In genomic region chr7:19900118-19900517, GRCh38 we compare ENCODE assay signal across 22 cellular contexts.
DNase-seq lines count a peak whose midpoint lies in the region; ATAC-seq, FAIRE-seq and TF ChIP-seq lines count a peak whose summit lies in the region.
"Had no signal": no experiment of that assay in that cellular context is flagged by ENCODE, and none has a peak within 500 bp of the region (broad histone marks: within the 10 kb centered on the region; RNA-seq: fewer than 3 reads in every experiment).

No MANE protein-coding gene starts in this region.

- no peaks in the 10 kb centered on the region for H3K79me2 ChIP-seq in ACC112 (ENCODE audit: control insufficient read depth, insufficient read depth, low read length, unreplicated experiment)

- peaks cover 10% of the 10 kb centered on the region for H3K4me1 ChIP-seq in ACC112 (ENCODE audit: control insufficient read depth, insufficient read depth, low read length, unreplicated experiment)
- peaks cover 6% of the 10 kb centered on the region for H3K4me1 ChIP-seq in endocrine pancreas (ENCODE audit: control insufficient read depth, insufficient read depth, low read length)
- H3K4me1 ChIP-seq: BE2C had no signal

- TF ChIP-seq POLR2A in H54 (IDR thresholded peaks at IDR 0.05; ENCODE audit: low read depth, low read length): no peak

- peak overlapping the region; percentile 39 for H3K27ac ChIP-seq in ACC112 (ENCODE audit: low read depth, low read length)
- H3K27ac ChIP-seq: HL-60, KMS-11 had no signal

- FAIRE-seq in H54 (lab: Jason Lieb, UNC): peak; percentile 6
- FAIRE-seq: D721Med had no signal

- DNase-seq in H54 (ENCODE audit: insufficient read length, low spot score) (no peak), renal cortical epithelial cell (ENCODE audit: low read depth) (peak; percentile 30), anterior cingulate cortex (lab: John Stamatoyannopoulos, UW) (no peak), pons (ENCODE audit: low spot score) (no peak)
- DNase-seq in activated CD4-positive, CD25-positive, alpha-beta regulatory T cell treated with anti-CD3 and anti-CD28 coated beads, Interleukin-2, amount 50 U/mL, for 72 hours: no peak
- DNase-seq: 8988T; ACHN; BE2C; C1 segment of cervical spinal cord; CD4-positive, CD25-positive, alpha-beta regulatory T cell; CD8-positive, alpha-beta memory T cell; COR-L47; DMS79 treated with DMSO at 0.1 percent for 48 hours; GF-D8; H7 had no signal

- no peaks in the 10 kb centered on the region for H3K36me3 ChIP-seq in ACC112 (ENCODE audit: insufficient read depth, low read length)
- no peaks in the 10 kb centered on the region for H3K36me3 ChIP-seq in endocrine pancreas (ENCODE audit: control insufficient read depth, insufficient read depth, low read length)
- H3K36me3 ChIP-seq: BE2C had no signal

- H3K9ac ChIP-seq in endocrine pancreas (ENCODE audit: control insufficient read depth, insufficient read depth, low read length): no peak overlapping the region
- H3K9ac ChIP-seq: KMS-11 had no signal

- H3K4me3 ChIP-seq in ACC112 (ENCODE audit: low read depth, low read length) (no peak overlapping the region), endocrine pancreas (ENCODE audit: control insufficient read depth, insufficient read depth, low read length) (peak overlapping the region; percentile 12)
- H3K4me3 ChIP-seq: GM23338 had no signal

- H3K27me3 ChIP-seq in ACC112 (ENCODE audit: insufficient read depth, low read length) (no peaks in the 10 kb centered on the region), endocrine pancreas (ENCODE audit: control insufficient read depth, insufficient read depth, low read length) (no peaks in the 10 kb centered on the region)
- H3K27me3 ChIP-seq: BE2C had no signal

- no peak for ATAC-seq in GM21576 (IDR thresholded peaks at IDR 0.05; ENCODE audit: unreplicated experiment)
- ATAC-seq: GM23338 had no signal

- H3K9me3 ChIP-seq in endocrine pancreas (ENCODE audit: control insufficient read depth, low read length): no peaks in the 10 kb centered on the region
- H3K9me3 ChIP-seq: BE2C had no signal

- peak overlapping the region; percentile 53 for H2AFZ ChIP-seq in ACC112 (ENCODE audit: low read length, unreplicated experiment)
- H2AFZ ChIP-seq: GM23338 had no signal
